ENCODE assay signal across 9 cellular contexts in the genomic region with DNA sequence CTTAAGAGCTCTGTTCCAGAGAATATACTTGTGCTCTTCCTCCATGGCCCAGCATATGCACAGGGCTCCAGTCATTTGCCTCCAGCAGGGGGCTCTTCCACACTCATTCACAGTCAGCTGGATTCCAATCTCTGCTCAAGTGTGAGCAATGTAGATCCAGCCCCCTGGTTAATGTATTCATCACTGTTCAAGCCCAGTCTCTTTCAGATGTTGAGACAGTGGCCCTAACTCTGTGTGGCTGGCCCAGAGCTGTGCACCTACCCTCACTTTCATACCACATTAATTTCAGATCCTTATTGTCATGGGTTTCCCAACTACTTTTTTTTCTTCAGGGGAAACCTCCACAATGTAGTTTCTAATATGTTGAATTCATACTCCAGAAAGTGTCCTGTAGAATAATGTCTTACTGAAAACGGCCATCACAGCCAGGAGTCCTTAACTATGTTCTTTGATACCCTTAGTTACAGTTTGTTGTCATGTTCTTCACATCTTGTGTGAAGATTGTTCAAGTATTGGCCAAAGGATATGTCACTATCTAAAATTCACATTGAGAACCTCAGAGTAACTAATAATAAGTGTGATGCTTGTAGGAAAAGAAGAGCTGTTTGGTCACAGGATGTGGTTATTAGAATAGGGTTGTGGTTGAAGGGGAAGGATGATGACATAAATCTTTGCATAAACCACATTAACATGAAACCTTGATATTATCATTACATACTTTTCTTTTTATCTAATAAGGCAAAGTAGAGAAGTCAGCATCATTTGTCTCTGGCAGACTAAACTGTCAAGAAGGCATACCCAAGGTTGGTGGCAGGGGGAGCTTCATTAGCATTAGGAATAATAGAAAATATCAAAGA. TPM values are rescaled to one million over a fixed set of nuclear protein-coding genes. Genes with fewer than 3 reads are reported as not detected.
DNase-seq lines count a peak whose midpoint lies in the region; ATAC-seq and TF ChIP-seq lines count a peak whose summit lies in the region.
"Had no signal": no experiment of that assay in that cellular context is flagged by ENCODE, and none has a peak within 500 bp of the region (broad histone marks: within the 10 kb centered on the region; RNA-seq: fewer than 3 reads in every experiment).

No MANE protein-coding gene starts in this region.

- H3K4me3 ChIP-seq in testis (no peak overlapping the region), transverse colon (no peak overlapping the region)
- H3K4me3 ChIP-seq: skin epidermis had no signal

- intact Hi-C loops in testis (cut with DNase I; ENCODE audit: low total_unique reads): no loop called here
- intact Hi-C loops in transverse colon (cut with DNase I; ENCODE audit: low total_unique reads): no loop called here

- H3K27ac ChIP-seq in testis (no peak overlapping the region), transverse colon (peak overlapping the region in 2 of 4 donors; percentile 15 to 21)

- no peak for TF ChIP-seq EP300 in transverse colon (IDR thresholded peaks at IDR 0.05; ENCODE audit: low read depth)

- WGBS in testis, 2 donors: 48 to 71% methylated on average over 1 of the region's 1 CpG
- 40 to 46% methylated on average over 1 of the region's 1 CpG for WGBS in transverse colon (ENCODE audit: low coverage in 1 of 2), 2 donors

- DNase-seq in CD1c-positive myeloid dendritic cell (ENCODE audit: extremely low spot score) (peak; percentile 87), RPMI8226 (peak; percentile 7), amniotic epithelial cell (ENCODE audit: low read depth) (peak; percentile 82), kidney tubule cell (ENCODE audit: low spot score) (peak; percentile 76), testis (peak; percentile 24), transverse colon (no peak)

- H3K4me1 ChIP-seq in testis: no peaks in the 10 kb centered on the region
- no peaks in the 10 kb centered on the region for H3K4me1 ChIP-seq in transverse colon

- TF ChIP-seq POLR2A in testis (IDR thresholded peaks at IDR 0.05) (no peak), transverse colon (IDR thresholded peaks at IDR 0.05) (no peak)

- TF ChIP-seq CTCF in testis (IDR thresholded peaks at IDR 0.05): peak in 1 of 3 experiments; percentile 18
- TF ChIP-seq CTCF in transverse colon (IDR thresholded peaks at IDR 0.05): peak in 2 of 5 experiments; percentile 33 to 38

- H3K9me3 ChIP-seq in testis (no peaks in the 10 kb centered on the region), transverse colon (no peaks in the 10 kb centered on the region)

- in situ Hi-C loops in transverse colon (cut with MboI; ENCODE audit: low pct_ligation_motif_present in 1 of 4, low pct_unique_long_range_greater_than_20kb in 1 of 4, low sequenced_read_pairs in 3 of 4): no loop called here

- no peaks in the 10 kb centered on the region for H3K36me3 ChIP-seq in testis (ENCODE audit: low read depth, missing control alignments)
- no peaks in the 10 kb centered on the region for H3K36me3 ChIP-seq in transverse colon

- H3K27me3 ChIP-seq in testis (no peaks in the 10 kb centered on the region), transverse colon (no peaks in the 10 kb centered on the region)

- ATAC-seq in GM19035 (IDR thresholded peaks at IDR 0.05; ENCODE audit: unreplicated experiment): peak; percentile 67
- peak; percentile 62 for ATAC-seq in HG03095 (IDR thresholded peaks at IDR 0.05; ENCODE audit: unreplicated experiment)

RNA-seq across cellular contexts. Expression of gene HLA-DQA1, which starts 14.4 kb away (rescaled TPM):
- 1 to 10 TPM in 1 of 2 donors, under 1 TPM in 1; 0.94 to 1.6 TPM for total RNA-seq in testis
- 33.9 TPM for polyA plus RNA-seq in testis (ENCODE audit: insufficient read depth, low read depth, low replicate concordance)
- 1 to 10 TPM in 2 of 4 donors, under 1 TPM in 1, not detected in 1; 0.41 to 4.5 (median 3.2) TPM for total RNA-seq in transverse colon

RNA-seq across cellular contexts. Expression of gene HLA-DRB1, which starts 33.1 kb away (rescaled TPM):
- 10 to 100 TPM in 1 of 2 donors, 1 to 10 TPM in 1; 9.5 to 12.0 TPM for total RNA-seq in testis
- 135 TPM for polyA plus RNA-seq in testis (ENCODE audit: insufficient read depth, low read depth, low replicate concordance)
- 10 to 100 TPM in 3 of 4 donors, 1 to 10 TPM in 1; 7.9 to 23.8 (median 12.6) TPM for total RNA-seq in transverse colon

RNA-seq across cellular contexts. Expression of gene HLA-DQB1, which starts 43.7 kb away (rescaled TPM):
- 1 to 10 TPM in 1 of 2 donors, under 1 TPM in 1; 0.08 to 1.7 TPM for total RNA-seq in testis
- 7.7 TPM for polyA plus RNA-seq in testis (ENCODE audit: insufficient read depth, low read depth, low replicate concordance)
- total RNA-seq in transverse colon: 1 to 10 TPM in 2 of 4 donors, under 1 TPM in 1, not detected in 1; 0.14 to 1.9 (median 1.1) TPM
